In the genomic region with DNA sequence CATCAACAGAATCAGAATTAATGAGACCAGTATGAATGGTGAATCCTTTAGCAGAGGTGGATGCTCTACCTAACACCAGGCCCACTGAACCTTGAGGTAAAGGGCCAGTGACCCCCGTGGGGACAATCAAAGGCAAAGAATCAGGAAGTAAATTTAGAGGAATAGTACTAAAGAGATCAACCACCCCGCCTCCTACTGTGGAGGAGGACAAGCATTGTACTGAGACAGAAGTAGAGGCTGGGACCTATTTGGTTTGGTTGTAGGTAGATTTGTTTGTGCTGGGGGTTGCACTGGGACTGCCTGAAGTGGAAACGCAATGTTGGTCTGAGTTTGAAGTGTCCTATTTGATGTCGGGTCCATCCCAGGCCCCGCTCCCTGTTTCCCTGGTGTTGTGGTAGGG, we compare ENCODE assay signal across 21 cellular contexts. TPM values are rescaled to one million over a fixed set of nuclear protein-coding genes. Genes with fewer than 3 reads are reported as not detected.
DNase-seq lines count a peak whose midpoint lies in the region; ATAC-seq and TF ChIP-seq lines count a peak whose summit lies in the region.
"Had no signal": no experiment of that assay in that cellular context is flagged by ENCODE, and none has a peak within 500 bp of the region (broad histone marks: within the 10 kb centered on the region; RNA-seq: fewer than 3 reads in every experiment).

No MANE protein-coding gene starts in this region.

- DNase-seq in natural killer cell = no peak
- DNase-seq in natural killer cell treated with Interleukin-12 subunit alpha and Interleukin-12 subunit beta and Interleukin-15 and Interleukin-18, amount 100 ng/mL, for 72 hours (ENCODE audit: low spot score) = no peak
- DNase-seq in NB4 (ENCODE audit: low read depth) = peak; percentile 19
- DNase-seq in activated naive CD8-positive, alpha-beta T cell treated with anti-CD3 and anti-CD28 coated beads, Interleukin-2, amount 10 ng/mL, durations not matched to agents 7 days and 5 days = no peak
- DNase-seq in stimulated activated naive B cell treated with anti-CD40 and anti-IgM and Interleukin-4, amounts not matched to agents 10 μg/mL and 1 μg/mL and 100 μg/mL, for 72 hours = no peak
- no peak for DNase-seq in GM19238 (ENCODE audit: insufficient read length, low spot score)
- DNase-seq in MCF 10A (ENCODE audit: unreplicated experiment) = no peak
- DNase-seq in posterior vena cava (ENCODE audit: low spot score) = no peak
- DNase-seq: activated CD8-positive, alpha-beta memory T cell treated with anti-CD3 and anti-CD28 coated beads, Interleukin-2, amount 50 U/mL, for 4 hours; Calu3; cortex of kidney; Kasumi-1; left lung; mucosa of descending colon; NCI-H2081 treated with DMSO at 0.1 percent for 48 hours; occipital lobe; spleen; stimulated activated CD4-positive, alpha-beta T cell treated with anti-CD3 and anti-CD28 coated beads, Interleukin-4, amount 100 ng/mL, for 4 hours had no signal

- no peaks in the 10 kb centered on the region for H3K9me3 Mint-ChIP-seq in natural killer cell
- H3K9me3 Mint-ChIP-seq in natural killer cell treated with Interleukin-12 subunit alpha and Interleukin-12 subunit beta and Interleukin-15 and Interleukin-18, amount 100 ng/mL, for 72 hours = no peaks in the 10 kb centered on the region
- H3K9me3 Mint-ChIP-seq in activated naive CD8-positive, alpha-beta T cell treated with anti-CD3 and anti-CD28 coated beads, Interleukin-2, amount 10 ng/mL, durations not matched to agents 7 days and 5 days = no peaks in the 10 kb centered on the region
- no peaks in the 10 kb centered on the region for H3K9me3 Mint-ChIP-seq in stimulated activated naive B cell treated with anti-CD40 and anti-IgM and Interleukin-4, amounts not matched to agents 10 μg/mL and 1 μg/mL and 100 μg/mL, for 72 hours
- no peaks in the 10 kb centered on the region for H3K9me3 Mint-ChIP-seq in MCF 10A (ENCODE audit: unreplicated experiment)
- H3K9me3 Mint-ChIP-seq: WTC11 had no signal

- H3K4me1 Mint-ChIP-seq in natural killer cell = peaks cover 84 to 87% of the 10 kb centered on the region in 2 donors
- peaks cover 66 to 71% of the 10 kb centered on the region in 2 donors for H3K4me1 Mint-ChIP-seq in natural killer cell treated with Interleukin-12 subunit alpha and Interleukin-12 subunit beta and Interleukin-15 and Interleukin-18, amount 100 ng/mL, for 72 hours (ENCODE audit: low read depth in 2 of 2)
- H3K4me1 Mint-ChIP-seq in activated naive CD8-positive, alpha-beta T cell treated with anti-CD3 and anti-CD28 coated beads, Interleukin-2, amount 10 ng/mL, durations not matched to agents 7 days and 5 days = peaks cover 74% of the 10 kb centered on the region
- peaks cover 42 to 59% of the 10 kb centered on the region in 2 donors for H3K4me1 Mint-ChIP-seq in stimulated activated naive B cell treated with anti-CD40 and anti-IgM and Interleukin-4, amounts not matched to agents 10 μg/mL and 1 μg/mL and 100 μg/mL, for 72 hours
- H3K4me1 Mint-ChIP-seq in MCF 10A (ENCODE audit: insufficient read depth, unreplicated experiment) = no peaks in the 10 kb centered on the region

- POLR2A ChIA-PET in activated naive CD8-positive, alpha-beta T cell treated with anti-CD3 and anti-CD28 coated beads, Interleukin-2, amount 10 ng/mL, durations not matched to agents 7 days and 5 days (lab: Charles Lee) = interaction anchor here (1.7 to 3.2 kb wide), 2 partner anchors 10 to 19 kb away, joined by 6 to 11 read pairs; partner anchors contain the start of gene CD48
- POLR2A ChIA-PET in MCF 10A (lab: Yijun Ruan, JAX) = no interaction called here

- CTCF ChIA-PET in MCF 10A (lab: Yijun Ruan, JAX) = interaction anchor here (0.7 to 1.0 kb wide), 3 partner anchors 18 to 126 kb away, joined by 3 to 5 read pairs (median 3); no protein-coding TSS in a partner anchor

- H3K36me3 Mint-ChIP-seq in natural killer cell (peaks cover 8% of the 10 kb centered on the region), MCF 10A (ENCODE audit: insufficient read depth, unreplicated experiment) (no peaks in the 10 kb centered on the region)
- H3K36me3 Mint-ChIP-seq in natural killer cell treated with Interleukin-12 subunit alpha and Interleukin-12 subunit beta and Interleukin-15 and Interleukin-18, amount 100 ng/mL, for 72 hours = peaks cover 45% of the 10 kb centered on the region
- H3K36me3 Mint-ChIP-seq in activated naive CD8-positive, alpha-beta T cell treated with anti-CD3 and anti-CD28 coated beads, Interleukin-2, amount 10 ng/mL, durations not matched to agents 7 days and 5 days = peaks cover 45% of the 10 kb centered on the region
- peaks cover 40 to 64% of the 10 kb centered on the region in 2 donors for H3K36me3 Mint-ChIP-seq in stimulated activated naive B cell treated with anti-CD40 and anti-IgM and Interleukin-4, amounts not matched to agents 10 μg/mL and 1 μg/mL and 100 μg/mL, for 72 hours
- H3K36me3 Mint-ChIP-seq: WTC11 had no signal

- no peak overlapping the region for H3K27ac Mint-ChIP-seq in natural killer cell
- no peak overlapping the region for H3K27ac Mint-ChIP-seq in natural killer cell treated with Interleukin-12 subunit alpha and Interleukin-12 subunit beta and Interleukin-15 and Interleukin-18, amount 100 ng/mL, for 72 hours
- peak overlapping the region; percentile 67 for H3K27ac Mint-ChIP-seq in activated naive CD8-positive, alpha-beta T cell treated with anti-CD3 and anti-CD28 coated beads, Interleukin-2, amount 10 ng/mL, durations not matched to agents 7 days and 5 days
- peak overlapping the region; percentile 80 for H3K27ac Mint-ChIP-seq in stimulated activated naive B cell treated with anti-CD40 and anti-IgM and Interleukin-4, amounts not matched to agents 10 μg/mL and 1 μg/mL and 100 μg/mL, for 72 hours
- no peak overlapping the region for H3K27ac Mint-ChIP-seq in MCF 10A (ENCODE audit: low read depth, unreplicated experiment)
- H3K27ac Mint-ChIP-seq: WTC11 had no signal

- no TSS peak for BruUV-seq in MCF 10A (replicated peaks; lab: Mats Ljungman, UMichigan)

- TF ChIP-seq POLR2A in NB4 (IDR thresholded peaks at IDR 0.05; ENCODE audit: extremely low read depth, insufficient read length) = no peak

- no peak overlapping the region for H3K4me3 ChIP-seq in NB4 (ENCODE audit: low read depth, low read length)
- H3K4me3 ChIP-seq: left lung, mucosa of descending colon, SJSA1, spleen had no signal

- H3K27me3 Mint-ChIP-seq in natural killer cell (ENCODE audit: low read depth in 2 of 2) (no peaks in the 10 kb centered on the region), MCF 10A (ENCODE audit: insufficient read depth, unreplicated experiment) (peaks cover 13% of the 10 kb centered on the region)
- H3K27me3 Mint-ChIP-seq in natural killer cell treated with Interleukin-12 subunit alpha and Interleukin-12 subunit beta and Interleukin-15 and Interleukin-18, amount 100 ng/mL, for 72 hours = no peaks in the 10 kb centered on the region
- H3K27me3 Mint-ChIP-seq in activated naive CD8-positive, alpha-beta T cell treated with anti-CD3 and anti-CD28 coated beads, Interleukin-2, amount 10 ng/mL, durations not matched to agents 7 days and 5 days = no peaks in the 10 kb centered on the region
- no peaks in the 10 kb centered on the region for H3K27me3 Mint-ChIP-seq in stimulated activated naive B cell treated with anti-CD40 and anti-IgM and Interleukin-4, amounts not matched to agents 10 μg/mL and 1 μg/mL and 100 μg/mL, for 72 hours

- no peak for ATAC-seq in natural killer cell
- no peak for ATAC-seq in natural killer cell treated with Interleukin-12 subunit alpha and Interleukin-12 subunit beta and Interleukin-15 and Interleukin-18, amount 100 ng/mL, for 72 hours
- ATAC-seq in activated naive CD8-positive, alpha-beta T cell treated with anti-CD3 and anti-CD28 coated beads, Interleukin-2, amount 10 ng/mL, durations not matched to agents 7 days and 5 days (ENCODE audit: low read depth) = no peak
- ATAC-seq in stimulated activated naive B cell treated with anti-CD40 and anti-IgM and Interleukin-4, amounts not matched to agents 10 μg/mL and 1 μg/mL and 100 μg/mL, for 72 hours (replicated peaks) = no peak
- ATAC-seq: left lung, mucosa of descending colon, WTC11 had no signal

- TF ChIP-seq CTCF in natural killer cell (IDR thresholded peaks at IDR 0.05) (no peak), NB4 (IDR thresholded peaks at IDR 0.05; ENCODE audit: low read depth, low read length) (no peak), MCF 10A (IDR thresholded peaks at IDR 0.05; ENCODE audit: unreplicated experiment) (no peak)

- intact Hi-C loops in natural killer cell (cut with micrococcal nuclease) (no loop called here), MCF 10A (cut with micrococcal nuclease) (no loop called here), posterior vena cava (cut with DNase I) (no loop called here)

- peak overlapping the region; percentile 67 for H3K4me3 Mint-ChIP-seq in natural killer cell
- no peak overlapping the region for H3K4me3 Mint-ChIP-seq in natural killer cell treated with Interleukin-12 subunit alpha and Interleukin-12 subunit beta and Interleukin-15 and Interleukin-18, amount 100 ng/mL, for 72 hours
- H3K4me3 Mint-ChIP-seq in activated naive CD8-positive, alpha-beta T cell treated with anti-CD3 and anti-CD28 coated beads, Interleukin-2, amount 10 ng/mL, durations not matched to agents 7 days and 5 days = peak overlapping the region; percentile 52
- H3K4me3 Mint-ChIP-seq in stimulated activated naive B cell treated with anti-CD40 and anti-IgM and Interleukin-4, amounts not matched to agents 10 μg/mL and 1 μg/mL and 100 μg/mL, for 72 hours = peak overlapping the region; percentile 36 to 54
- H3K4me3 Mint-ChIP-seq in MCF 10A (ENCODE audit: unreplicated experiment) = no peak overlapping the region
- H3K4me3 Mint-ChIP-seq: WTC11 had no signal

RNA-seq across cellular contexts. Expression of gene CD48, which starts 9.5 kb away (rescaled TPM):
- 100 to 1,000 TPM; 213 to 249 (median 223) TPM for total RNA-seq in natural killer cell
- total RNA-seq in natural killer cell treated with Interleukin-12 subunit alpha and Interleukin-12 subunit beta and Interleukin-15 and Interleukin-18, amount 100 ng/mL, for 72 hours = 100 to 1,000 TPM; 434 to 816 TPM
- total RNA-seq in activated naive CD8-positive, alpha-beta T cell treated with anti-CD3 and anti-CD28 coated beads, Interleukin-2, amount 10 ng/mL, durations not matched to agents 7 days and 5 days = 100 to 1,000 TPM; 379 to 386 TPM
- total RNA-seq in MCF 10A (2022) = not detected in 2 replicates
- 1 to 10 TPM; 3.3 to 5.6 TPM for total RNA-seq in posterior vena cava
- total RNA-seq: Calu3, NCI-H460, SJSA1 had no signal

RNA-seq across cellular contexts. Expression of gene SLAMF7, which starts 36.9 kb away (rescaled TPM):
- total RNA-seq in natural killer cell = 100 to 1,000 TPM; 191 to 301 (median 227) TPM
- 1,000 to 10,000 TPM in 1 of 2 donors, 100 to 1,000 TPM in 1; 677 to 1,669 TPM for total RNA-seq in natural killer cell treated with Interleukin-12 subunit alpha and Interleukin-12 subunit beta and Interleukin-15 and Interleukin-18, amount 100 ng/mL, for 72 hours
- 100 to 1,000 TPM; 124 to 137 TPM for total RNA-seq in activated naive CD8-positive, alpha-beta T cell treated with anti-CD3 and anti-CD28 coated beads, Interleukin-2, amount 10 ng/mL, durations not matched to agents 7 days and 5 days
- total RNA-seq in MCF 10A (2022) = 8.6 and 26.3 TPM in 2 replicates
- total RNA-seq in posterior vena cava = under 1 TPM; 0.69 to 0.81 TPM
- total RNA-seq: NCI-H460, occipital lobe, SJSA1 had no signal

RNA-seq across cellular contexts. Expression of gene SLAMF1, which starts 55.3 kb away (rescaled TPM):
- total RNA-seq in natural killer cell (1 to 10 TPM; 1.1 to 3.5 (median 2.1) TPM), MCF 10A (2022) (not detected in 2 replicates), posterior vena cava (under 1 TPM; 0.32 to 0.38 TPM)
- total RNA-seq in natural killer cell treated with Interleukin-12 subunit alpha and Interleukin-12 subunit beta and Interleukin-15 and Interleukin-18, amount 100 ng/mL, for 72 hours = 10 to 100 TPM; 52.1 to 86.2 TPM
- total RNA-seq in activated naive CD8-positive, alpha-beta T cell treated with anti-CD3 and anti-CD28 coated beads, Interleukin-2, amount 10 ng/mL, durations not matched to agents 7 days and 5 days = 10 to 100 TPM; 41.3 to 42.6 TPM
- total RNA-seq: Calu3, NCI-H460, occipital lobe, SJSA1 had no signal

Comparison
In these comparisons a context has a peak if more than half of its experiments do, and no peak if none do; other contexts are left out.
1. H3K4me3 Mint-ChIP-seq: peak in natural killer cell (single experiment), activated naive CD8-positive, alpha-beta T cell treated with anti-CD3 and anti-CD28 coated beads, Interleukin-2, amount 10 ng/mL, durations not matched to agents 7 days and 5 days (single experiment) and stimulated activated naive B cell treated with anti-CD40 and anti-IgM and Interleukin-4, amounts not matched to agents 10 μg/mL and 1 μg/mL and 100 μg/mL, for 72 hours (2 of 2); none in natural killer cell treated with Interleukin-12 subunit alpha and Interleukin-12 subunit beta and Interleukin-15 and Interleukin-18, amount 100 ng/mL, for 72 hours (single experiment) and MCF 10A (single experiment).
2. RNA of gene SLAMF1, which starts 55.3 kb away (total RNA-seq): 52.1 to 86.2 TPM in natural killer cell treated with Interleukin-12 subunit alpha and Interleukin-12 subunit beta and Interleukin-15 and Interleukin-18, amount 100 ng/mL, for 72 hours and 41.3 to 42.6 TPM in activated naive CD8-positive, alpha-beta T cell treated with anti-CD3 and anti-CD28 coated beads, Interleukin-2, amount 10 ng/mL, durations not matched to agents 7 days and 5 days; 1.1 to 3.5 TPM in natural killer cell, 0.32 to 0.38 TPM in posterior vena cava and not detected in MCF 10A; every median in the first group is over 4 times any median in the second.
3. H3K27ac Mint-ChIP-seq: peak in activated naive CD8-positive, alpha-beta T cell treated with anti-CD3 and anti-CD28 coated beads, Interleukin-2, amount 10 ng/mL, durations not matched to agents 7 days and 5 days (single experiment) and stimulated activated naive B cell treated with anti-CD40 and anti-IgM and Interleukin-4, amounts not matched to agents 10 μg/mL and 1 μg/mL and 100 μg/mL, for 72 hours (single experiment); none in natural killer cell (0 of 2), natural killer cell treated with Interleukin-12 subunit alpha and Interleukin-12 subunit beta and Interleukin-15 and Interleukin-18, amount 100 ng/mL, for 72 hours (0 of 2) and MCF 10A (single experiment).
4. RNA of gene CD48, which starts 9.5 kb away (total RNA-seq): 434 to 816 TPM in natural killer cell treated with Interleukin-12 subunit alpha and Interleukin-12 subunit beta and Interleukin-15 and Interleukin-18, amount 100 ng/mL, for 72 hours, 379 to 386 TPM in activated naive CD8-positive, alpha-beta T cell treated with anti-CD3 and anti-CD28 coated beads, Interleukin-2, amount 10 ng/mL, durations not matched to agents 7 days and 5 days and 213 to 249 TPM in natural killer cell; 3.3 to 5.6 TPM in posterior vena cava and not detected in MCF 10A; every median in the first group is over 10 times any median in the second.